1 cellular context compared by ENCODE assay signal in the genomic region with DNA sequence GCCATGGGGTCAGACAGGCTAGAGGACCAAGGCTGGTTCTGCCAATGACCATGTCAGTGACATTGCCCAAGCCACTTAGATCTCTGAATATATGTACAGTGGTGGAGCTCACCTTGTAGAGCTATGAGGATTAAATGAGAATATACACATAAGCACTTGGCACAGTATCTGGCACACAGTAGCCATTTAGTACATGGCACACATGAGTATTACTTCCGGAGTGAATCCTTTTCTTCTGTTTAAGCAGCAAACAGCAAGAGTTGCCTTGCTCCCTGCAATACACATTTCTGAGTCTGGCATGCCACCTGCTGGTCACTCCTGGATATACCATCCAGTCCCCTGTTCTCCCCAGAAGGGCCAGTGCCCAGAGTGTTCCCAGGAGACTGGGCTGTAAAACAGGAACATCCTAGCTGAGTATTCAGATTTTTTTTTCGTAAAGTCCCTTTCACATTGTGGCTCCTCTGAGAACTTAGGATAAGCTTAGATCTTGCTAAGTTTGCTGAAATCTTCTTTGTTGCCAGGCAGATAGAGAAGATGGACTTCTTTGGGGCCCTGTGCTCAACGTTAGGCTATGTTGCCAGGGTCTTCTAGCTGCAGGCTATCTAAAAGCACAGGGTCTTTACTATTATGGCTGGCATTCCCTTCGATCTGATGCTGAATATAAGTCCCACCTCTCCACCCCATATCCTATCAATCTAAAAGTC.
TF ChIP-seq lines count a peak whose summit lies in the region.

No MANE protein-coding gene starts in this region.

TF ChIP-seq in HCT116, 20 proteins besides CTCF, POLR2A, EP300 and RAD21 (continued from another document):
- TF ChIP-seq, protein P1, sequence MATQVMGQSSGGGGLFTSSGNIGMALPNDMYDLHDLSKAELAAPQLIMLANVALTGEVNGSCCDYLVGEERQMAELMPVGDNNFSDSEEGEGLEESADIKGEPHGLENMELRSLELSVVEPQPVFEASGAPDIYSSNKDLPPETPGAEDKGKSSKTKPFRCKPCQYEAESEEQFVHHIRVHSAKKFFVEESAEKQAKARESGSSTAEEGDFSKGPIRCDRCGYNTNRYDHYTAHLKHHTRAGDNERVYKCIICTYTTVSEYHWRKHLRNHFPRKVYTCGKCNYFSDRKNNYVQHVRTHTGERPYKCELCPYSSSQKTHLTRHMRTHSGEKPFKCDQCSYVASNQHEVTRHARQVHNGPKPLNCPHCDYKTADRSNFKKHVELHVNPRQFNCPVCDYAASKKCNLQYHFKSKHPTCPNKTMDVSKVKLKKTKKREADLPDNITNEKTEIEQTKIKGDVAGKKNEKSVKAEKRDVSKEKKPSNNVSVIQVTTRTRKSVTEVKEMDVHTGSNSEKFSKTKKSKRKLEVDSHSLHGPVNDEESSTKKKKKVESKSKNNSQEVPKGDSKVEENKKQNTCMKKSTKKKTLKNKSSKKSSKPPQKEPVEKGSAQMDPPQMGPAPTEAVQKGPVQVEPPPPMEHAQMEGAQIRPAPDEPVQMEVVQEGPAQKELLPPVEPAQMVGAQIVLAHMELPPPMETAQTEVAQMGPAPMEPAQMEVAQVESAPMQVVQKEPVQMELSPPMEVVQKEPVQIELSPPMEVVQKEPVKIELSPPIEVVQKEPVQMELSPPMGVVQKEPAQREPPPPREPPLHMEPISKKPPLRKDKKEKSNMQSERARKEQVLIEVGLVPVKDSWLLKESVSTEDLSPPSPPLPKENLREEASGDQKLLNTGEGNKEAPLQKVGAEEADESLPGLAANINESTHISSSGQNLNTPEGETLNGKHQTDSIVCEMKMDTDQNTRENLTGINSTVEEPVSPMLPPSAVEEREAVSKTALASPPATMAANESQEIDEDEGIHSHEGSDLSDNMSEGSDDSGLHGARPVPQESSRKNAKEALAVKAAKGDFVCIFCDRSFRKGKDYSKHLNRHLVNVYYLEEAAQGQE (IDR thresholded peaks at IDR 0.05; ENCODE audit: low read depth) = no peak
